ENCODE assay signal across 1 cellular context in genomic region chr17:81821603-81822311, GRCh38.
TF ChIP-seq lines count a peak whose summit lies in the region.

No MANE protein-coding gene starts in this region.

TF ChIP-seq in K562, 482 proteins besides CTCF, POLR2A, EP300 and RAD21 (continued from another document and continues in another):
- TF ChIP-seq, protein P1, sequence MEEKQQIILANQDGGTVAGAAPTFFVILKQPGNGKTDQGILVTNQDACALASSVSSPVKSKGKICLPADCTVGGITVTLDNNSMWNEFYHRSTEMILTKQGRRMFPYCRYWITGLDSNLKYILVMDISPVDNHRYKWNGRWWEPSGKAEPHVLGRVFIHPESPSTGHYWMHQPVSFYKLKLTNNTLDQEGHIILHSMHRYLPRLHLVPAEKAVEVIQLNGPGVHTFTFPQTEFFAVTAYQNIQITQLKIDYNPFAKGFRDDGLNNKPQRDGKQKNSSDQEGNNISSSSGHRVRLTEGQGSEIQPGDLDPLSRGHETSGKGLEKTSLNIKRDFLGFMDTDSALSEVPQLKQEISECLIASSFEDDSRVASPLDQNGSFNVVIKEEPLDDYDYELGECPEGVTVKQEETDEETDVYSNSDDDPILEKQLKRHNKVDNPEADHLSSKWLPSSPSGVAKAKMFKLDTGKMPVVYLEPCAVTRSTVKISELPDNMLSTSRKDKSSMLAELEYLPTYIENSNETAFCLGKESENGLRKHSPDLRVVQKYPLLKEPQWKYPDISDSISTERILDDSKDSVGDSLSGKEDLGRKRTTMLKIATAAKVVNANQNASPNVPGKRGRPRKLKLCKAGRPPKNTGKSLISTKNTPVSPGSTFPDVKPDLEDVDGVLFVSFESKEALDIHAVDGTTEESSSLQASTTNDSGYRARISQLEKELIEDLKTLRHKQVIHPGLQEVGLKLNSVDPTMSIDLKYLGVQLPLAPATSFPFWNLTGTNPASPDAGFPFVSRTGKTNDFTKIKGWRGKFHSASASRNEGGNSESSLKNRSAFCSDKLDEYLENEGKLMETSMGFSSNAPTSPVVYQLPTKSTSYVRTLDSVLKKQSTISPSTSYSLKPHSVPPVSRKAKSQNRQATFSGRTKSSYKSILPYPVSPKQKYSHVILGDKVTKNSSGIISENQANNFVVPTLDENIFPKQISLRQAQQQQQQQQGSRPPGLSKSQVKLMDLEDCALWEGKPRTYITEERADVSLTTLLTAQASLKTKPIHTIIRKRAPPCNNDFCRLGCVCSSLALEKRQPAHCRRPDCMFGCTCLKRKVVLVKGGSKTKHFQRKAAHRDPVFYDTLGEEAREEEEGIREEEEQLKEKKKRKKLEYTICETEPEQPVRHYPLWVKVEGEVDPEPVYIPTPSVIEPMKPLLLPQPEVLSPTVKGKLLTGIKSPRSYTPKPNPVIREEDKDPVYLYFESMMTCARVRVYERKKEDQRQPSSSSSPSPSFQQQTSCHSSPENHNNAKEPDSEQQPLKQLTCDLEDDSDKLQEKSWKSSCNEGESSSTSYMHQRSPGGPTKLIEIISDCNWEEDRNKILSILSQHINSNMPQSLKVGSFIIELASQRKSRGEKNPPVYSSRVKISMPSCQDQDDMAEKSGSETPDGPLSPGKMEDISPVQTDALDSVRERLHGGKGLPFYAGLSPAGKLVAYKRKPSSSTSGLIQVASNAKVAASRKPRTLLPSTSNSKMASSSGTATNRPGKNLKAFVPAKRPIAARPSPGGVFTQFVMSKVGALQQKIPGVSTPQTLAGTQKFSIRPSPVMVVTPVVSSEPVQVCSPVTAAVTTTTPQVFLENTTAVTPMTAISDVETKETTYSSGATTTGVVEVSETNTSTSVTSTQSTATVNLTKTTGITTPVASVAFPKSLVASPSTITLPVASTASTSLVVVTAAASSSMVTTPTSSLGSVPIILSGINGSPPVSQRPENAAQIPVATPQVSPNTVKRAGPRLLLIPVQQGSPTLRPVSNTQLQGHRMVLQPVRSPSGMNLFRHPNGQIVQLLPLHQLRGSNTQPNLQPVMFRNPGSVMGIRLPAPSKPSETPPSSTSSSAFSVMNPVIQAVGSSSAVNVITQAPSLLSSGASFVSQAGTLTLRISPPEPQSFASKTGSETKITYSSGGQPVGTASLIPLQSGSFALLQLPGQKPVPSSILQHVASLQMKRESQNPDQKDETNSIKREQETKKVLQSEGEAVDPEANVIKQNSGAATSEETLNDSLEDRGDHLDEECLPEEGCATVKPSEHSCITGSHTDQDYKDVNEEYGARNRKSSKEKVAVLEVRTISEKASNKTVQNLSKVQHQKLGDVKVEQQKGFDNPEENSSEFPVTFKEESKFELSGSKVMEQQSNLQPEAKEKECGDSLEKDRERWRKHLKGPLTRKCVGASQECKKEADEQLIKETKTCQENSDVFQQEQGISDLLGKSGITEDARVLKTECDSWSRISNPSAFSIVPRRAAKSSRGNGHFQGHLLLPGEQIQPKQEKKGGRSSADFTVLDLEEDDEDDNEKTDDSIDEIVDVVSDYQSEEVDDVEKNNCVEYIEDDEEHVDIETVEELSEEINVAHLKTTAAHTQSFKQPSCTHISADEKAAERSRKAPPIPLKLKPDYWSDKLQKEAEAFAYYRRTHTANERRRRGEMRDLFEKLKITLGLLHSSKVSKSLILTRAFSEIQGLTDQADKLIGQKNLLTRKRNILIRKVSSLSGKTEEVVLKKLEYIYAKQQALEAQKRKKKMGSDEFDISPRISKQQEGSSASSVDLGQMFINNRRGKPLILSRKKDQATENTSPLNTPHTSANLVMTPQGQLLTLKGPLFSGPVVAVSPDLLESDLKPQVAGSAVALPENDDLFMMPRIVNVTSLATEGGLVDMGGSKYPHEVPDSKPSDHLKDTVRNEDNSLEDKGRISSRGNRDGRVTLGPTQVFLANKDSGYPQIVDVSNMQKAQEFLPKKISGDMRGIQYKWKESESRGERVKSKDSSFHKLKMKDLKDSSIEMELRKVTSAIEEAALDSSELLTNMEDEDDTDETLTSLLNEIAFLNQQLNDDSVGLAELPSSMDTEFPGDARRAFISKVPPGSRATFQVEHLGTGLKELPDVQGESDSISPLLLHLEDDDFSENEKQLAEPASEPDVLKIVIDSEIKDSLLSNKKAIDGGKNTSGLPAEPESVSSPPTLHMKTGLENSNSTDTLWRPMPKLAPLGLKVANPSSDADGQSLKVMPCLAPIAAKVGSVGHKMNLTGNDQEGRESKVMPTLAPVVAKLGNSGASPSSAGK (IDR thresholded peaks at IDR 0.05): peak; percentile 97
- TF ChIP-seq HSF4 (CRISPR knock-in tag; IDR thresholded peaks at IDR 0.05; ENCODE audit: borderline replicate concordance): no peak
- TF ChIP-seq EP400 (IDR thresholded peaks at IDR 0.05): peak; percentile 95
- TF ChIP-seq, protein P2, sequence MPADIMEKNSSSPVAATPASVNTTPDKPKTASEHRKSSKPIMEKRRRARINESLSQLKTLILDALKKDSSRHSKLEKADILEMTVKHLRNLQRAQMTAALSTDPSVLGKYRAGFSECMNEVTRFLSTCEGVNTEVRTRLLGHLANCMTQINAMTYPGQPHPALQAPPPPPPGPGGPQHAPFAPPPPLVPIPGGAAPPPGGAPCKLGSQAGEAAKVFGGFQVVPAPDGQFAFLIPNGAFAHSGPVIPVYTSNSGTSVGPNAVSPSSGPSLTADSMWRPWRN (IDR thresholded peaks at IDR 0.05; ENCODE audit: low read depth): peak; percentile 45; the same call in 1 of the 2 replicates
- no peak for TF ChIP-seq THRAP3 (IDR thresholded peaks at IDR 0.05; ENCODE audit: borderline replicate concordance)
- peak; percentile 58; the same call in 1 of the 2 replicates for TF ChIP-seq KLF16 (IDR thresholded peaks at IDR 0.05)
- TF ChIP-seq E2F3 (CRISPR knock-in tag; IDR thresholded peaks at IDR 0.05): no peak
- TF ChIP-seq TCF7L2 (IDR thresholded peaks at IDR 0.05; ENCODE audit: low read depth, low read length): no peak
- TF ChIP-seq TAF15 (IDR thresholded peaks at IDR 0.05; ENCODE audit: low read depth, low read length): no peak
- TF ChIP-seq ZNF239 (CRISPR knock-in tag; IDR thresholded peaks at IDR 0.05): no peak
- TF ChIP-seq CCNT2 (IDR thresholded peaks at IDR 0.05; ENCODE audit: borderline replicate concordance, extremely low read depth, insufficient read length, low read depth, low read length): peak; percentile 54
- TF ChIP-seq SMARCE1 (IDR thresholded peaks at IDR 0.05): peak; percentile 33; the same call in 1 of the 2 replicates
- no peak for TF ChIP-seq KAT2B (IDR thresholded peaks at IDR 0.05; ENCODE audit: low read depth, low read length)
- TF ChIP-seq TAF9B (IDR thresholded peaks at IDR 0.05; ENCODE audit: partially characterized antibody): no peak
- TF ChIP-seq, protein P3, sequence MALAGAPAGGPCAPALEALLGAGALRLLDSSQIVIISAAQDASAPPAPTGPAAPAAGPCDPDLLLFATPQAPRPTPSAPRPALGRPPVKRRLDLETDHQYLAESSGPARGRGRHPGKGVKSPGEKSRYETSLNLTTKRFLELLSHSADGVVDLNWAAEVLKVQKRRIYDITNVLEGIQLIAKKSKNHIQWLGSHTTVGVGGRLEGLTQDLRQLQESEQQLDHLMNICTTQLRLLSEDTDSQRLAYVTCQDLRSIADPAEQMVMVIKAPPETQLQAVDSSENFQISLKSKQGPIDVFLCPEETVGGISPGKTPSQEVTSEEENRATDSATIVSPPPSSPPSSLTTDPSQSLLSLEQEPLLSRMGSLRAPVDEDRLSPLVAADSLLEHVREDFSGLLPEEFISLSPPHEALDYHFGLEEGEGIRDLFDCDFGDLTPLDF (CRISPR knock-in tag; IDR thresholded peaks at IDR 0.05): peak; percentile 54
- TF ChIP-seq DPF2 (IDR thresholded peaks at IDR 0.05): peak; percentile 73
- no peak for TF ChIP-seq RFX7 (CRISPR knock-in tag; IDR thresholded peaks at IDR 0.05)
- peak; percentile 77 for TF ChIP-seq PHF20 (IDR thresholded peaks at IDR 0.05; ENCODE audit: partially characterized antibody)
- TF ChIP-seq SMAD4 (CRISPR knock-in tag; conservative IDR thresholded peaks at IDR 0.05): peak; percentile 96
- no peak for TF ChIP-seq ZNF655 (CRISPR knock-in tag; IDR thresholded peaks at IDR 0.05)
- TF ChIP-seq MYBL2 (IDR thresholded peaks at IDR 0.05; ENCODE audit: low read depth): no peak
- no peak for TF ChIP-seq MYBL2 (CRISPR knock-in tag; IDR thresholded peaks at IDR 0.05; ENCODE audit: borderline replicate concordance)
- peak; percentile 24 for TF ChIP-seq NEUROD1 (IDR thresholded peaks at IDR 0.05; ENCODE audit: borderline replicate concordance, low read depth, low read length, partially characterized antibody)
- no peak for TF ChIP-seq CSDE1 (IDR thresholded peaks at IDR 0.05)
- TF ChIP-seq PHB (CRISPR knock-in tag; IDR thresholded peaks at IDR 0.05): no peak
- TF ChIP-seq FOXP1 (CRISPR knock-in tag; IDR thresholded peaks at IDR 0.05): no peak; the same call in none of the 2 replicates
- TF ChIP-seq HMG20A (CRISPR knock-in tag; conservative IDR thresholded peaks at IDR 0.05): no peak
- no peak for TF ChIP-seq FUS (optimal IDR thresholded peaks at IDR 0.05; ENCODE audit: low read depth, low read length)
- peak; percentile 55; the same call in 1 of the 2 replicates for TF ChIP-seq JUND (IDR thresholded peaks at IDR 0.05; ENCODE audit: borderline replicate concordance, low read depth, low read length)
- TF ChIP-seq JUND (tag; IDR thresholded peaks at IDR 0.05; ENCODE audit: borderline replicate concordance, low read depth, low read length): peak; percentile 63; the same call in 1 of the 3 replicates
- peak in 1 of 3 experiments; percentile 19 for TF ChIP-seq YY1 (IDR thresholded peaks at IDR 0.05; ENCODE audit: borderline replicate concordance in 1 of 3, control insufficient read depth in 1 of 3, extremely low read depth in 1 of 3, insufficient read depth in 3 of 3, insufficient read length in 1 of 3, insufficient replicate concordance in 2 of 3, low read depth in 1 of 3, low read length in 2 of 3)
- TF ChIP-seq, protein P4, sequence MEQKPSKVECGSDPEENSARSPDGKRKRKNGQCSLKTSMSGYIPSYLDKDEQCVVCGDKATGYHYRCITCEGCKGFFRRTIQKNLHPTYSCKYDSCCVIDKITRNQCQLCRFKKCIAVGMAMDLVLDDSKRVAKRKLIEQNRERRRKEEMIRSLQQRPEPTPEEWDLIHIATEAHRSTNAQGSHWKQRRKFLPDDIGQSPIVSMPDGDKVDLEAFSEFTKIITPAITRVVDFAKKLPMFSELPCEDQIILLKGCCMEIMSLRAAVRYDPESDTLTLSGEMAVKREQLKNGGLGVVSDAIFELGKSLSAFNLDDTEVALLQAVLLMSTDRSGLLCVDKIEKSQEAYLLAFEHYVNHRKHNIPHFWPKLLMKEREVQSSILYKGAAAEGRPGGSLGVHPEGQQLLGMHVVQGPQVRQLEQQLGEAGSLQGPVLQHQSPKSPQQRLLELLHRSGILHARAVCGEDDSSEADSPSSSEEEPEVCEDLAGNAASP (IDR thresholded peaks at IDR 0.05): no peak
- peak; percentile 87 for TF ChIP-seq VEZF1 (CRISPR knock-in tag; IDR thresholded peaks at IDR 0.05)
- TF ChIP-seq ZNF780A (CRISPR knock-in tag; IDR thresholded peaks at IDR 0.05): no peak
- TF ChIP-seq, protein P5, sequence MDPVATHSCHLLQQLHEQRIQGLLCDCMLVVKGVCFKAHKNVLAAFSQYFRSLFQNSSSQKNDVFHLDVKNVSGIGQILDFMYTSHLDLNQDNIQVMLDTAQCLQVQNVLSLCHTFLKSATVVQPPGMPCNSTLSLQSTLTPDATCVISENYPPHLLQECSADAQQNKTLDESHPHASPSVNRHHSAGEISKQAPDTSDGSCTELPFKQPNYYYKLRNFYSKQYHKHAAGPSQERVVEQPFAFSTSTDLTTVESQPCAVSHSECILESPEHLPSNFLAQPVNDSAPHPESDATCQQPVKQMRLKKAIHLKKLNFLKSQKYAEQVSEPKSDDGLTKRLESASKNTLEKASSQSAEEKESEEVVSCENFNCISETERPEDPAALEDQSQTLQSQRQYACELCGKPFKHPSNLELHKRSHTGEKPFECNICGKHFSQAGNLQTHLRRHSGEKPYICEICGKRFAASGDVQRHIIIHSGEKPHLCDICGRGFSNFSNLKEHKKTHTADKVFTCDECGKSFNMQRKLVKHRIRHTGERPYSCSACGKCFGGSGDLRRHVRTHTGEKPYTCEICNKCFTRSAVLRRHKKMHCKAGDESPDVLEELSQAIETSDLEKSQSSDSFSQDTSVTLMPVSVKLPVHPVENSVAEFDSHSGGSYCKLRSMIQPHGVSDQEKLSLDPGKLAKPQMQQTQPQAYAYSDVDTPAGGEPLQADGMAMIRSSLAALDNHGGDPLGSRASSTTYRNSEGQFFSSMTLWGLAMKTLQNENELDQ (CRISPR knock-in tag; IDR thresholded peaks at IDR 0.05; ENCODE audit: borderline replicate concordance): no peak
- TF ChIP-seq ZNF644 (tag; IDR thresholded peaks at IDR 0.05; ENCODE audit: low read depth): 0 out of 2 replicates have a peak, but pooled peaks have one; percentile 61
